In the genomic region with DNA sequence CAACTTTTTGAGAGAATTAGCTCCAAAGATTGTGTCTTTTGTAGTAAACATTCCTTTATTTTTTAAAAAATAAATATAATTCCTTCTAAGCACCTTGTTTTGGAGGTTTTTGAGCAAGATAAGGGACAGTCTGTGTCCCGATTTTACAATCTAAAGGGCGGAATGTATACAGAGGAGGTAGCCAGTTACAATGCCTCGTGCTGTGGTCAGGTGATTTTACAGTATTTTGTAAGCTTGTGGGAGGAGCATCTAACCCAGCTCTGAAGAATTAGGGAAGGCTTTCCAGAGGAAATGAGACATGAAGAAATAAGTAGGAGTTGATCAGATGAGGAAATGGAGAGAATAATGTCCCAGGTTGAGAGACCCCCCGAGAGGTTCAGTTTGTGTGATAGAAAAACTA, we compare ENCODE assay signal across 9 cellular contexts. TPM values are rescaled to one million over a fixed set of nuclear protein-coding genes. Genes with fewer than 3 reads are reported as not detected.
DNase-seq lines count a peak whose midpoint lies in the region; ATAC-seq, FAIRE-seq and TF ChIP-seq lines count a peak whose summit lies in the region.
"Had no signal": no experiment of that assay in that cellular context is flagged by ENCODE, and none has a peak within 500 bp of the region (broad histone marks: within the 10 kb centered on the region; RNA-seq: fewer than 3 reads in every experiment).

No MANE protein-coding gene starts in this region.

- H3K36me3 Mint-ChIP-seq in astrocyte (ENCODE audit: low read depth, unreplicated experiment) (no peaks in the 10 kb centered on the region), chondrocyte (ENCODE audit: low read depth) (no peaks in the 10 kb centered on the region)

- peak overlapping the region; percentile 87 for H3K4me2 ChIP-seq in astrocyte (ENCODE audit: low read length)

- H4K20me1 ChIP-seq in astrocyte (ENCODE audit: insufficient read depth, low read length): no peaks in the 10 kb centered on the region

- H3K4me3 ChIP-seq in BE2C (ENCODE audit: low read depth, low read length) (peak overlapping the region; percentile 82), astrocyte (ENCODE audit: insufficient read depth, low read depth, low read length) (peak overlapping the region; percentile 90), kidney (ENCODE audit: low read length in 2 of 2) (peak overlapping the region; percentile 65 to 79), tibial artery (peak overlapping the region; percentile 83 to 94)

- H3K9me3 Mint-ChIP-seq in astrocyte (ENCODE audit: unreplicated experiment) (no peaks in the 10 kb centered on the region), chondrocyte (ENCODE audit: low read depth) (no peaks in the 10 kb centered on the region)

- H3K27ac ChIP-seq in astrocyte (ENCODE audit: low read depth, low read length): no peak overlapping the region
- peak overlapping the region in 1 of 2 donors; percentile 95 for H3K27ac ChIP-seq in kidney (ENCODE audit: low read depth in 2 of 2, low read length in 2 of 2)
- H3K27ac ChIP-seq in tibial artery: peak overlapping the region; percentile 91 to 96

- no peak for TF ChIP-seq CTCF in BE2C (IDR thresholded peaks at IDR 0.05; ENCODE audit: low read depth, low read length)
- no peak for TF ChIP-seq CTCF in astrocyte (IDR thresholded peaks at IDR 0.05; ENCODE audit: insufficient read depth, low read depth, low read length)
- TF ChIP-seq CTCF in kidney (IDR thresholded peaks at IDR 0.05; ENCODE audit: borderline replicate concordance, extremely low read depth, insufficient read depth): no peak
- no peak for TF ChIP-seq CTCF in tibial artery (IDR thresholded peaks at IDR 0.05)
- TF ChIP-seq CTCF in chondrocyte (IDR thresholded peaks at IDR 0.05): no peak

- no peak for TF ChIP-seq EP300 in Ishikawa (IDR thresholded peaks at IDR 0.05; ENCODE audit: borderline replicate concordance)

- intact Hi-C loops in kidney (cut with DNase I) (no loop called here), tibial artery (cut with DNase I; ENCODE audit: low total_unique reads) (loop anchor here (5.0 kb wide), 1 partner anchor 166 kb away; a partner anchor contains a TSS)

- H3K27ac Mint-ChIP-seq in astrocyte (ENCODE audit: unreplicated experiment) (no peak overlapping the region), chondrocyte (ENCODE audit: unreplicated experiment) (no peak overlapping the region)

- H3K9me3 ChIP-seq in BE2C: no peaks in the 10 kb centered on the region
- no peaks in the 10 kb centered on the region for H3K9me3 ChIP-seq in astrocyte (ENCODE audit: insufficient read depth, low read depth, low read length)
- no peaks in the 10 kb centered on the region for H3K9me3 ChIP-seq in kidney (ENCODE audit: control insufficient read depth in 1 of 2, low read length in 2 of 2)
- no peaks in the 10 kb centered on the region for H3K9me3 ChIP-seq in tibial artery

- H3K4me3 Mint-ChIP-seq in astrocyte (ENCODE audit: unreplicated experiment): no peak overlapping the region
- H3K4me3 Mint-ChIP-seq in chondrocyte (ENCODE audit: unreplicated experiment): no peak overlapping the region

- no peak overlapping the region for H2AFZ ChIP-seq in astrocyte (ENCODE audit: low read depth, low read length)

- H3K9ac ChIP-seq in astrocyte (ENCODE audit: low read length) (no peak overlapping the region), kidney (ENCODE audit: low read length in 2 of 2) (peak overlapping the region; percentile 14 to 45)

- no peak for ATAC-seq in GM21825 (IDR thresholded peaks at IDR 0.05; ENCODE audit: unreplicated experiment)

- H3K27me3 Mint-ChIP-seq in astrocyte (ENCODE audit: low read depth, unreplicated experiment) (no peaks in the 10 kb centered on the region), chondrocyte (ENCODE audit: low read depth) (no peaks in the 10 kb centered on the region)

- FAIRE-seq in astrocyte (lab: Jason Lieb, UNC): no peak
- no peak for FAIRE-seq in kidney (lab: Jason Lieb, UNC)
- FAIRE-seq: endometrium had no signal

- H3K4me1 Mint-ChIP-seq in astrocyte (ENCODE audit: low read depth, unreplicated experiment): no peaks in the 10 kb centered on the region
- H3K4me1 Mint-ChIP-seq in chondrocyte (ENCODE audit: low read depth): peaks cover 12% of the 10 kb centered on the region

- H3K4me1 ChIP-seq in BE2C (peaks cover 6% of the 10 kb centered on the region; the same call in 1 of the 2 replicates), astrocyte (ENCODE audit: insufficient read depth, low read length) (peaks cover 13% of the 10 kb centered on the region), kidney (ENCODE audit: control insufficient read depth in 1 of 2, insufficient read depth in 1 of 2, low read depth in 1 of 2, low read length in 2 of 2) (peaks cover 10 to 16% of the 10 kb centered on the region in 2 donors), tibial artery (peaks cover 0 to 31% (median 18%) of the 10 kb centered on the region in 4 donors)

- no peak for TF ChIP-seq RAD21 in Ishikawa (IDR thresholded peaks at IDR 0.05; ENCODE audit: low read depth)

- peaks cover 19% of the 10 kb centered on the region for H3K79me2 ChIP-seq in astrocyte (ENCODE audit: insufficient read depth, low read length)

- no peak for DNase-seq in BE2C
- peak; percentile 14 for DNase-seq in astrocyte (ENCODE audit: low read depth)
- DNase-seq in kidney: no peak
- DNase-seq in tibial artery: peak in 1 of 2 donors; percentile 38
- DNase-seq in amniotic stem cell (lab: John Stamatoyannopoulos, UW): no peak
- no peak for DNase-seq in chondrocyte (ENCODE audit: low spot score)

- H3K36me3 ChIP-seq in BE2C (no peaks in the 10 kb centered on the region), astrocyte (ENCODE audit: insufficient read depth, low read length) (no peaks in the 10 kb centered on the region), kidney (ENCODE audit: control insufficient read depth in 1 of 2, insufficient read depth in 2 of 2, low read length in 2 of 2) (no peaks in the 10 kb centered on the region), tibial artery (no peaks in the 10 kb centered on the region)

- H3K27me3 ChIP-seq in BE2C: no peaks in the 10 kb centered on the region
- H3K27me3 ChIP-seq in astrocyte (ENCODE audit: insufficient read depth, low read length): peaks cover 2% of the 10 kb centered on the region
- H3K27me3 ChIP-seq in tibial artery: no peaks in the 10 kb centered on the region

TF ChIP-seq in Ishikawa, 13 proteins besides CTCF, POLR2A, EP300 and RAD21:
- TF ChIP-seq, protein P1, sequence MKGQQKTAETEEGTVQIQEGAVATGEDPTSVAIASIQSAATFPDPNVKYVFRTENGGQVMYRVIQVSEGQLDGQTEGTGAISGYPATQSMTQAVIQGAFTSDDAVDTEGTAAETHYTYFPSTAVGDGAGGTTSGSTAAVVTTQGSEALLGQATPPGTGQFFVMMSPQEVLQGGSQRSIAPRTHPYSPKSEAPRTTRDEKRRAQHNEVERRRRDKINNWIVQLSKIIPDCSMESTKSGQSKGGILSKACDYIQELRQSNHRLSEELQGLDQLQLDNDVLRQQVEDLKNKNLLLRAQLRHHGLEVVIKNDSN (IDR thresholded peaks at IDR 0.05): peak; percentile 72
- TF ChIP-seq CREB1 (IDR thresholded peaks at IDR 0.05; ENCODE audit: low read depth) (no peak), CEBPB (IDR thresholded peaks at IDR 0.05) (no peak), YY1 (IDR thresholded peaks at IDR 0.05; ENCODE audit: low read depth) (no peak)

RNA-seq across cellular contexts. Expression of a gene that starts 1.3 kb away (rescaled TPM):
- 15.8 TPM for polyA plus RNA-seq in BE2C (2012; ENCODE audit: insufficient read depth, insufficient read length, low read depth)
- total RNA-seq in astrocyte (11.8 and 12.2 TPM in 2 replicates), kidney (21.4 TPM), chondrocyte (15.7 to 19.7 TPM (median 19.3 TPM) in 3 replicates)
- polyA plus RNA-seq in kidney (ENCODE audit: insufficient read depth, low read depth, low replicate concordance): 18.9 TPM

RNA-seq across cellular contexts. Expression of a gene that starts 28.5 kb away (rescaled TPM):
- 19.5 TPM for polyA plus RNA-seq in BE2C (2012; ENCODE audit: insufficient read depth, insufficient read length, low read depth)
- total RNA-seq in astrocyte: 17.0 and 18.2 TPM in 2 replicates
- 25.1 TPM for total RNA-seq in kidney
- 10.6 TPM for polyA plus RNA-seq in kidney (ENCODE audit: insufficient read depth, low read depth, low replicate concordance)
- total RNA-seq in chondrocyte: 12.0 to 21.0 TPM (median 15.4 TPM) in 3 replicates
